In the genomic region with DNA sequence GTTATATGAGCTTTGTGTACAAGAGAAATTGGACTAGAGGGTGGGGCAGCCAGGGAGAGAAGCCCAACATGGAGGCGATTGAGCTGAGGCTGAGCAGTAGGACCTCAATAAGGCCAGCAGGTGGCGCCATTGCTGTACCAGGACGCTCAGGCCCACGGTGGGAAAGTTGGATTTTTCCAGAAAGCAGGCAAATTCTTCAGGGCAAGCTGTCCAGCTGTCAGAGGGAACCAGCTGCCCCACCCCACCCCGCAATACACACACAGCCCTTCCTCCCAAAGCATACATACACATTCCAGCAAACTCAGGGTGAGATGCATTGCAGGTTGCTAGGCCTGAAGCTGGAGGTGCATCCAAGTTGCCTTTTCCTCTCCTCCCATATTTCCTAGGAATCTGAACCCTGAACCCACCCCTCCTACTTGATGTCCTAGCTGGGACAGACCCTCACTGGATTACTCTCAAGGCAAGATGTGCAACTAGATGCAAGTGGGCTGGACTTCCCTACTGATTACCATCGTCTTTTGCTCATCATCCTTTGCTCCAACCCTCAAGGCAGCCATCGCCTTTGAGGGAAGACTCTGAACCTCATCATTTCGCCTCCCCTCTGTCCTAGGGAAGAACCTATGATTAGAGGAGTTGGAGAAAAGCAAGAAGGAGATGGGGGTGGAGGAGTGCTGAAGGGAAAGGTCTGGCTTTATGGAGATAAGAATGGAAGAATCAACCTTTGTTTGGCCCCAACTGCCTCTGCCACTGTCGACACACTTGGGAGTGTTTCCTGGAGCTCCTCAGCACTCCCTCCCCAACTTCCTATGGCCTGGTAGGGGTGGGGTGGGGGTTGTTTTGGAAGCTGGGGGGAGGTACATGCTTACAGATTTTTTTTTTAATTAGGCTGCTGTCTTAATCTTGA, we compare ENCODE assay signal across 8 cellular contexts. TPM values are rescaled to one million over a fixed set of nuclear protein-coding genes. Genes with fewer than 3 reads are reported as not detected.
DNase-seq lines count a peak whose midpoint lies in the region; ATAC-seq and TF ChIP-seq lines count a peak whose summit lies in the region.

No MANE protein-coding gene starts in this region.

- H3K9me3 ChIP-seq in Peyer's patch (no peaks in the 10 kb centered on the region), neuron (ENCODE audit: low read length) (no peaks in the 10 kb centered on the region), thyroid gland (no peaks in the 10 kb centered on the region)

- no peaks in the 10 kb centered on the region for H3K36me3 ChIP-seq in KMS-11 (ENCODE audit: insufficient read depth)
- no peaks in the 10 kb centered on the region for H3K36me3 ChIP-seq in Peyer's patch
- no peaks in the 10 kb centered on the region for H3K36me3 ChIP-seq in neuron (ENCODE audit: insufficient read depth, low read length)
- no peaks in the 10 kb centered on the region for H3K36me3 ChIP-seq in thyroid gland

- WGBS in thyroid gland, 2 donors, result 28 to 36% methylated on average over 9 of the region's 9 CpGs

- intact Hi-C loops in thyroid gland (cut with DNase I), result loop anchor here (10.0 kb wide), 1 partner anchor 109 kb away; no protein-coding TSS in a partner anchor

- H3K79me2 ChIP-seq in KMS-11 (ENCODE audit: insufficient read depth, low read depth), result no peaks in the 10 kb centered on the region

- peak; percentile 66 for DNase-seq in COR-L47 (lab: John Stamatoyannopoulos, UW)
- peak; percentile 77 to 93 (median 82) for DNase-seq in Peyer's patch
- peak; percentile 44 to 46 for DNase-seq in activated T-helper 1 cell treated with anti-CD3 and anti-CD28 coated beads, Interleukin-2, amount 50 U/mL, for 16 hours (ENCODE audit: low read depth in 1 of 2, low spot score in 1 of 2)
- DNase-seq in fibroblast of the aortic adventitia (ENCODE audit: low read depth), result peak; percentile 95
- DNase-seq in thyroid gland, result peak; percentile 83 to 88

- TF ChIP-seq CTCF in KMS-11 (conservative IDR thresholded peaks at IDR 0.05; ENCODE audit: low read depth, low read length), result peak; percentile 99
- peak; percentile 73 to 95 (median 92) for TF ChIP-seq CTCF in Peyer's patch (IDR thresholded peaks at IDR 0.05)
- TF ChIP-seq CTCF in fibroblast of the aortic adventitia (IDR thresholded peaks at IDR 0.05; ENCODE audit: insufficient read depth, low read length), result peak; percentile 92
- TF ChIP-seq CTCF in thyroid gland (IDR thresholded peaks at IDR 0.05), result peak; percentile 87 to 97 (median 92)

- H3K27ac ChIP-seq in KMS-11, result no peak overlapping the region
- peak overlapping the region in 2 of 4 donors; percentile 38 to 43 for H3K27ac ChIP-seq in Peyer's patch
- H3K27ac ChIP-seq in thyroid gland, result peak overlapping the region in 2 of 3 donors; percentile 45 to 67

- H3K27me3 ChIP-seq in KMS-11 (ENCODE audit: insufficient read depth, low read depth) (no peaks in the 10 kb centered on the region), Peyer's patch (no peaks in the 10 kb centered on the region), neuron (ENCODE audit: insufficient read depth, low read length) (peaks cover 6% of the 10 kb centered on the region), thyroid gland (no peaks in the 10 kb centered on the region)

- H2AFZ ChIP-seq in KMS-11 (ENCODE audit: low read depth), result peak overlapping the region; percentile 82
- H2AFZ ChIP-seq in neuron (ENCODE audit: low read depth, low read length), result peak overlapping the region; percentile 52

- no peak overlapping the region for H3K9ac ChIP-seq in KMS-11

- no peaks in the 10 kb centered on the region for H4K20me1 ChIP-seq in KMS-11 (ENCODE audit: insufficient read depth)

- H3K4me2 ChIP-seq in KMS-11, result peak overlapping the region; percentile 67; the same call in 1 of the 2 replicates

- H3K4me1 ChIP-seq in KMS-11 (ENCODE audit: low read depth, poor library complexity, severe bottlenecking) (peaks cover 47% of the 10 kb centered on the region), Peyer's patch (peaks cover 0 to 28% (median 4%) of the 10 kb centered on the region in 4 donors), neuron (ENCODE audit: insufficient read depth, low read length) (no peaks in the 10 kb centered on the region), thyroid gland (peaks cover 8 to 31% of the 10 kb centered on the region in 2 donors)

- ATAC-seq in GM21390 (IDR thresholded peaks at IDR 0.05; ENCODE audit: unreplicated experiment), result peak; percentile 56

- TF ChIP-seq POLR2A in Peyer's patch (IDR thresholded peaks at IDR 0.05), result no peak
- TF ChIP-seq POLR2A in thyroid gland (IDR thresholded peaks at IDR 0.05), result peak in 1 of 2 donors; percentile 36

- H3K4me3 ChIP-seq in KMS-11 (IDR thresholded peaks at IDR 0.05; ENCODE audit: insufficient read depth, low read depth, low read length), result no peak overlapping the region
- no peak overlapping the region for H3K4me3 ChIP-seq in Peyer's patch
- H3K4me3 ChIP-seq in fibroblast of the aortic adventitia (ENCODE audit: low read depth, low read length), result no peak overlapping the region
- H3K4me3 ChIP-seq in neuron (ENCODE audit: low read length), result no peak overlapping the region
- no peak overlapping the region for H3K4me3 ChIP-seq in thyroid gland (replicated peaks in 1 of 3)

RNA-seq across cellular contexts. Expression of a gene that starts 25.5 kb away (rescaled TPM):
- total RNA-seq in Peyer's patch (10 to 100 TPM in 3 of 4 donors, 1 to 10 TPM in 1; 4.6 to 21.9 (median 19.6) TPM), fibroblast of the aortic adventitia (ENCODE audit: low replicate concordance) (0.27 and 4.8 TPM in 2 replicates), thyroid gland (10 to 100 TPM; 20.7 to 38.8 (median 27.8) TPM)

Comparison
In these comparisons a context has a peak if more than half of its experiments do, and no peak if none do; other contexts are left out.
1. DNase-seq: peak in every context shown above with its lines; median percentile 95 in fibroblast of the aortic adventitia; 86 in thyroid gland; 82 in Peyer's patch; 66 in COR-L47; 45 in activated T-helper 1 cell treated with anti-CD3 and anti-CD28 coated beads, Interleukin-2, amount 50 U/mL, for 16 hours.